Comparison of ENCODE assay signal across 8 cellular contexts in genomic region chr11:35525501-35526175, GRCh38. TPM values are rescaled to one million over a fixed set of nuclear protein-coding genes. Genes with fewer than 3 reads are reported as not detected.
DNase-seq lines count a peak whose midpoint lies in the region; ATAC-seq lines count a peak whose summit lies in the region.

A gene with protein sequence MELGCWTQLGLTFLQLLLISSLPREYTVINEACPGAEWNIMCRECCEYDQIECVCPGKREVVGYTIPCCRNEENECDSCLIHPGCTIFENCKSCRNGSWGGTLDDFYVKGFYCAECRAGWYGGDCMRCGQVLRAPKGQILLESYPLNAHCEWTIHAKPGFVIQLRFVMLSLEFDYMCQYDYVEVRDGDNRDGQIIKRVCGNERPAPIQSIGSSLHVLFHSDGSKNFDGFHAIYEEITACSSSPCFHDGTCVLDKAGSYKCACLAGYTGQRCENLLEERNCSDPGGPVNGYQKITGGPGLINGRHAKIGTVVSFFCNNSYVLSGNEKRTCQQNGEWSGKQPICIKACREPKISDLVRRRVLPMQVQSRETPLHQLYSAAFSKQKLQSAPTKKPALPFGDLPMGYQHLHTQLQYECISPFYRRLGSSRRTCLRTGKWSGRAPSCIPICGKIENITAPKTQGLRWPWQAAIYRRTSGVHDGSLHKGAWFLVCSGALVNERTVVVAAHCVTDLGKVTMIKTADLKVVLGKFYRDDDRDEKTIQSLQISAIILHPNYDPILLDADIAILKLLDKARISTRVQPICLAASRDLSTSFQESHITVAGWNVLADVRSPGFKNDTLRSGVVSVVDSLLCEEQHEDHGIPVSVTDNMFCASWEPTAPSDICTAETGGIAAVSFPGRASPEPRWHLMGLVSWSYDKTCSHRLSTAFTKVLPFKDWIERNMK (minus strand): TSS chr11:35525616. CDS start chr11:35525585, 31 bp downstream.

- ATAC-seq in HG03342 (IDR thresholded peaks at IDR 0.05; ENCODE audit: unreplicated experiment) (no peak), HG03354 (IDR thresholded peaks at IDR 0.05; ENCODE audit: poor library complexity, severe bottlenecking, unreplicated experiment) (no peak), GM21526 (IDR thresholded peaks at IDR 0.05; ENCODE audit: low FRiP score, unreplicated experiment) (no peak)

- no peaks in the 10 kb centered on the region for H3K9me3 ChIP-seq in ectodermal cell (ENCODE audit: control insufficient read depth, low read length)

- peaks cover 16% of the 10 kb centered on the region for H3K4me1 ChIP-seq in ectodermal cell (ENCODE audit: control insufficient read depth, insufficient read depth, low read length)

- no peaks in the 10 kb centered on the region for H3K27me3 ChIP-seq in ectodermal cell (ENCODE audit: control insufficient read depth, insufficient read depth, low read length, poor library complexity, severe bottlenecking)

- H3K36me3 ChIP-seq in ectodermal cell (ENCODE audit: control insufficient read depth, insufficient read depth, low read length): no peaks in the 10 kb centered on the region

- 1 to 2% methylated on average over 34 of the region's 34 CpGs for WGBS in ectodermal cell, 2 experiments

- peak within 1 kb of the TSS; percentile 59 for H3K4me3 ChIP-seq in ectodermal cell (ENCODE audit: insufficient read depth, low read depth, low read length)

- no peak within 1 kb of the TSS for H3K27ac ChIP-seq in ectodermal cell (ENCODE audit: insufficient read depth, low read depth, low read length, poor library complexity, severe bottlenecking)

- DNase-seq in DMS79 treated with DMSO at 0.1 percent for 48 hours (lab: John Stamatoyannopoulos, UW) (peak; percentile 41), NCI-H1105 treated with DMSO at 0.1 percent for 48 hours (lab: John Stamatoyannopoulos, UW) (peak; percentile 41), mesenteric fat pad (ENCODE audit: low spot score) (no peak), NCI-H1694 (lab: John Stamatoyannopoulos, UW) (no peak)

RNA-seq across cellular contexts. Expression of the gene that starts here (rescaled TPM):
- 115 TPM for polyA plus RNA-seq in ectodermal cell (2013, experiment 1 of 4)
- polyA plus RNA-seq in ectodermal cell (2013, experiment 2 of 4): 141 TPM
- 84.9 TPM for polyA plus RNA-seq in ectodermal cell (2013, experiment 3 of 4)
- 94.0 TPM for polyA plus RNA-seq in ectodermal cell (2013, experiment 4 of 4)
- 30.8 TPM for total RNA-seq in mesenteric fat pad

Comparison
In these comparisons a context has a peak if more than half of its experiments do, and no peak if none do; other contexts are left out.
1. DNase-seq: peak in DMS79 treated with DMSO at 0.1 percent for 48 hours (single experiment) and NCI-H1105 treated with DMSO at 0.1 percent for 48 hours (single experiment); none in mesenteric fat pad (single experiment) and NCI-H1694 (single experiment).